28 cellular contexts compared by ENCODE assay signal in the genomic region with DNA sequence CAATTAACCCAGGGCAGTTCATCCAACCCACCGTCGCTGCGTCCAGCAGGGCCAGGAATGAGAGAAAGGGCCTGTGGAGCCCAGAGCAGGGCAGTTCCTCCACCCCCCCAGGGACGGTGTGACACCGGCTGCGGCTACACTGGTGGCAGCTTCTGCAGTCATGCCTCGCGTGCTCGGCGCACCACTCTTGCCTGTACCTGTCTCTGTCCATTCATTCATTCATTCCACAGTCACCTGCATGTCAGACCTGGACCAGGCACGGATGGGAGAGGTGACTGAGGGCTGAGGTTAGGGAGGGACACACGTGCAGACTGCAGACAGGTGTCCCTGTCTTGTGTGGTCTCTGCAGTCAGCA. TPM values are rescaled to one million over a fixed set of nuclear protein-coding genes. Genes with fewer than 3 reads are reported as not detected.
"Had no signal": no experiment of that assay in that cellular context is flagged by ENCODE, and none has a peak within 500 bp of the region (broad histone marks: within the 10 kb centered on the region; RNA-seq: fewer than 3 reads in every experiment).

No MANE protein-coding gene starts in this region.

- H3K4me3 Mint-ChIP-seq: naive B cell; naive thymus-derived CD8-positive, alpha-beta T cell; natural killer cell treated with Interleukin-12 subunit alpha and Interleukin-12 subunit beta and Interleukin-15 and Interleukin-18, amount 100 ng/mL, for 72 hours; nephron progenitor cell; neural crest cell; stimulated activated memory B cell treated with anti-CD40 and anti-IgM and Interleukin-4, amounts not matched to agents 10 μg/mL and 1 μg/mL and 100 μg/mL, for 72 hours; stimulated activated naive CD8-positive, alpha-beta T cell treated with anti-CD3 and anti-CD28 coated beads, Interleukin-15, amount 100 ng/mL, for 72 hours; type B pancreatic cell had no signal

- H3K4me1 ChIP-seq: prostate gland, right atrium auricular region, right lobe of liver, sigmoid colon, suprapubic skin, testis, tibial artery, transverse colon, upper lobe of right lung, uterus had no signal

- H3K9me3 Mint-ChIP-seq: naive B cell; naive thymus-derived CD8-positive, alpha-beta T cell; natural killer cell treated with Interleukin-12 subunit alpha and Interleukin-12 subunit beta and Interleukin-15 and Interleukin-18, amount 100 ng/mL, for 72 hours; nephron progenitor cell; neural crest cell; stimulated activated memory B cell treated with anti-CD40 and anti-IgM and Interleukin-4, amounts not matched to agents 10 μg/mL and 1 μg/mL and 100 μg/mL, for 72 hours; stimulated activated naive CD8-positive, alpha-beta T cell treated with anti-CD3 and anti-CD28 coated beads, Interleukin-15, amount 100 ng/mL, for 72 hours; type B pancreatic cell had no signal

- H3K27me3 ChIP-seq: pancreas, right atrium auricular region, right lobe of liver, sigmoid colon, suprapubic skin, testis, transverse colon, upper lobe of right lung, uterus had no signal

- H3K36me3 ChIP-seq: neutrophil, pancreas, prostate gland, right atrium auricular region, right lobe of liver, sigmoid colon, suprapubic skin, transverse colon, upper lobe of right lung, uterus had no signal

- H3K27ac ChIP-seq: neutrophil, pancreas, prostate gland, right atrium auricular region, right lobe of liver, sigmoid colon, suprapubic skin, testis, tibial artery, transverse colon, upper lobe of right lung, uterus had no signal

- ATAC-seq: naive thymus-derived CD8-positive, alpha-beta T cell; natural killer cell treated with Interleukin-12 subunit alpha and Interleukin-12 subunit beta and Interleukin-15 and Interleukin-18, amount 100 ng/mL, for 72 hours; pancreas; right lobe of liver; stimulated activated memory B cell treated with anti-CD40 and anti-IgM and Interleukin-4, amounts not matched to agents 10 μg/mL and 1 μg/mL and 100 μg/mL, for 72 hours; stimulated activated naive CD8-positive, alpha-beta T cell treated with anti-CD3 and anti-CD28 coated beads, Interleukin-15, amount 100 ng/mL, for 72 hours; stimulated activated naive CD8-positive, alpha-beta T cell treated with anti-CD3 and anti-CD28 coated beads, Interleukin-15, Interleukin-2, amounts not matched to agents 100 U/mL and 50 U/mL, for 24 hours; upper lobe of right lung had no signal

- H3K9me3 ChIP-seq: neutrophil, pancreas, prostate gland, right atrium auricular region, right lobe of liver, sigmoid colon, suprapubic skin, testis, tibial artery, transverse colon, upper lobe of right lung, uterus had no signal

- H3K4me1 Mint-ChIP-seq: nephron progenitor cell; neural crest cell; stimulated activated naive CD8-positive, alpha-beta T cell treated with anti-CD3 and anti-CD28 coated beads, Interleukin-15, amount 100 ng/mL, for 72 hours had no signal

- DNase-seq: naive B cell; naive thymus-derived CD8-positive, alpha-beta T cell; nephron progenitor cell; nucleus accumbens; right lobe of liver; sigmoid colon; small intestine; stimulated activated CD4-positive, alpha-beta T cell treated with anti-CD3 and anti-CD28 coated beads, Interleukin-15, amount 100 ng/mL, for 24 hours; stimulated activated CD4-positive, alpha-beta T cell treated with anti-CD3 and anti-CD28 coated beads, Interleukin-2, amount 100 ng/mL, for 24 hours; stimulated activated CD4-positive, alpha-beta T cell treated with anti-CD3 and anti-CD28 coated beads, Interleukin-2, amount 100 ng/mL, for 48 hours; stimulated activated CD4-positive, alpha-beta T cell treated with anti-CD3 and anti-CD28 coated beads, Interleukin-4, amount 100 ng/mL, for 24 hours; stimulated activated naive CD4-positive, alpha-beta T cell; stimulated activated naive CD8-positive, alpha-beta T cell treated with anti-CD3 and anti-CD28 coated beads, Interleukin-15, amount 100 ng/mL, for 72 hours; stimulated activated naive CD8-positive, alpha-beta T cell treated with anti-CD3 and anti-CD28 coated beads, Interleukin-15, Interleukin-2, amounts not matched to agents 100 U/mL and 50 U/mL, for 24 hours; testis; tibial artery; transverse colon; upper lobe of right lung; uterus had no signal

- H3K4me3 ChIP-seq: pancreas, prostate gland, right atrium auricular region, right lobe of liver, sigmoid colon, suprapubic skin, testis, tibial artery, transverse colon, upper lobe of right lung, uterus had no signal

- H3K27me3 Mint-ChIP-seq: natural killer cell treated with Interleukin-12 subunit alpha and Interleukin-12 subunit beta and Interleukin-15 and Interleukin-18, amount 100 ng/mL, for 72 hours had no signal

- H3K27ac Mint-ChIP-seq: naive B cell; naive thymus-derived CD8-positive, alpha-beta T cell; natural killer cell treated with Interleukin-12 subunit alpha and Interleukin-12 subunit beta and Interleukin-15 and Interleukin-18, amount 100 ng/mL, for 72 hours; nephron progenitor cell; stimulated activated memory B cell treated with anti-CD40 and anti-IgM and Interleukin-4, amounts not matched to agents 10 μg/mL and 1 μg/mL and 100 μg/mL, for 72 hours; stimulated activated naive CD8-positive, alpha-beta T cell treated with anti-CD3 and anti-CD28 coated beads, Interleukin-15, amount 100 ng/mL, for 72 hours; type B pancreatic cell had no signal

- H3K36me3 Mint-ChIP-seq: naive thymus-derived CD8-positive, alpha-beta T cell; natural killer cell treated with Interleukin-12 subunit alpha and Interleukin-12 subunit beta and Interleukin-15 and Interleukin-18, amount 100 ng/mL, for 72 hours; type B pancreatic cell had no signal

RNA-seq across cellular contexts. Expression of gene NPTX1, which starts 34.1 kb away (rescaled TPM):
- total RNA-seq: naive thymus-derived CD8-positive, alpha-beta T cell; right atrium auricular region had no signal
- polyA plus RNA-seq: naive thymus-derived CD8-positive, alpha-beta T cell had no signal
